ENCODE assay signal across 8 cellular contexts in genomic region chr9:19379283-19379682, GRCh38. TPM values are rescaled to one million over a fixed set of nuclear protein-coding genes. Genes with fewer than 3 reads are reported as not detected.
DNase-seq lines count a peak whose midpoint lies in the region; ATAC-seq, FAIRE-seq and TF ChIP-seq lines count a peak whose summit lies in the region.

No MANE protein-coding gene starts in this region.

- H3K9me3 ChIP-seq in SK-N-SH = no peaks in the 10 kb centered on the region; the same call in 1 of the 2 replicates
- no peaks in the 10 kb centered on the region for H3K9me3 ChIP-seq in keratinocyte (ENCODE audit: control insufficient read depth, low read depth, low read length)
- no peaks in the 10 kb centered on the region for H3K9me3 ChIP-seq in suprapubic skin

- DNase-seq in SK-N-SH (no peak), keratinocyte (ENCODE audit: low read depth, low spot score) (no peak), suprapubic skin (ENCODE audit: low spot score in 2 of 2) (no peak), GM19238 (ENCODE audit: insufficient read length, low spot score) (no peak), DMS53 treated with DMSO at 0.1 percent for 48 hours (lab: John Stamatoyannopoulos, UW; ENCODE audit: unreplicated experiment) (no peak)
- DNase-seq in activated naive CD4-positive, alpha-beta T cell treated with anti-CD3 and anti-CD28 coated beads, Interleukin-2, amount 50 U/mL, for 72 hours (ENCODE audit: low spot score in 2 of 2) = no peak

- no peaks in the 10 kb centered on the region for H3K9me2 ChIP-seq in SK-N-SH

- 1% methylated on average over 12 of the region's 12 CpGs for WGBS in SK-N-SH (ENCODE audit: low lambda C conversion rate)
- whole genome bisulfite sequencing in suprapubic skin = 4% methylated on average over 12 of the region's 12 CpGs

- peaks cover 39% of the 10 kb centered on the region for H4K20me1 ChIP-seq in SK-N-SH (ENCODE audit: insufficient read depth)
- peaks cover 20% of the 10 kb centered on the region for H4K20me1 ChIP-seq in keratinocyte (ENCODE audit: control insufficient read depth, extremely low read depth, insufficient read depth, low read length)

- no peak for TF ChIP-seq POLR2A in suprapubic skin (IDR thresholded peaks at IDR 0.05)

- TF ChIP-seq EP300 in SK-N-SH (IDR thresholded peaks at IDR 0.05; ENCODE audit: borderline replicate concordance in 1 of 2, low read depth in 1 of 2, low read length in 1 of 2) = no peak
- no peak for TF ChIP-seq EP300 in suprapubic skin (IDR thresholded peaks at IDR 0.05)

- FAIRE-seq in keratinocyte (lab: Jason Lieb, UNC) = no peak

- TF ChIP-seq CTCF in SK-N-SH (IDR thresholded peaks at IDR 0.05) = no peak
- TF ChIP-seq CTCF in keratinocyte (optimal IDR thresholded peaks at IDR 0.05 in 1 of 3, IDR thresholded peaks at IDR 0.05 in 1 of 3, conservative IDR thresholded peaks at IDR 0.05 in 1 of 3; ENCODE audit: extremely low read depth in 1 of 3, insufficient read depth in 2 of 3, low read length in 3 of 3) = no peak
- no peak for TF ChIP-seq CTCF in suprapubic skin (IDR thresholded peaks at IDR 0.05)

- CTCF ChIA-PET in SK-N-SH (lab: Yijun Ruan, JAX) = interaction anchor here (0.7 to 1.9 kb wide), 3 partner anchors 13 to 205 kb away, joined by 3 to 4 read pairs (median 3); no protein-coding TSS in a partner anchor

- POLR2A ChIA-PET in SK-N-SH (lab: Yijun Ruan, JAX) = interaction anchor here (0.9 to 1.6 kb wide), 10 partner anchors 9 to 205 kb away, joined by 3 to 10 read pairs (median 4); partner anchors contain the start of genes ACER2 and DENND4C

- H3K4me1 ChIP-seq in SK-N-SH (ENCODE audit: control insufficient read depth in 1 of 2, insufficient read depth in 2 of 2, low read depth in 1 of 2, low read length in 1 of 2) = peaks cover 13 to 20% of the 10 kb centered on the region in 2 experiments
- H3K4me1 ChIP-seq in keratinocyte (ENCODE audit: control insufficient read depth, extremely low read depth, insufficient read depth, low read length) = peaks cover 29% of the 10 kb centered on the region
- peaks cover 29% of the 10 kb centered on the region for H3K4me1 ChIP-seq in suprapubic skin

- H3K36me3 ChIP-seq in SK-N-SH (replicated peaks in 1 of 2; ENCODE audit: control insufficient read depth in 1 of 2, insufficient read depth in 2 of 2, low read length in 1 of 2) (peaks cover 50 to 54% of the 10 kb centered on the region in 2 experiments), keratinocyte (ENCODE audit: control insufficient read depth in 2 of 2, extremely low read depth in 1 of 2, insufficient read depth in 2 of 2, low read length in 2 of 2) (peaks cover 16 to 48% of the 10 kb centered on the region in 2 experiments), suprapubic skin (peaks cover 37% of the 10 kb centered on the region)

- dilution Hi-C loops in keratinocyte (cut with MboI; ENCODE audit: extremely low pct_ligation_motif_present, low sequenced_read_pairs) = loop anchor here (10.0 kb wide), 1 partner anchor 76 kb away; no protein-coding TSS in a partner anchor

- no peaks in the 10 kb centered on the region for H3K9me3 Mint-ChIP-seq in activated naive CD4-positive, alpha-beta T cell treated with anti-CD3 and anti-CD28 coated beads, Interleukin-2, amount 50 U/mL, for 72 hours

- H3K36me3 Mint-ChIP-seq in activated naive CD4-positive, alpha-beta T cell treated with anti-CD3 and anti-CD28 coated beads, Interleukin-2, amount 50 U/mL, for 72 hours = peaks cover 54 to 70% of the 10 kb centered on the region in 2 donors

- peak overlapping the region; percentile 95 for H3K9ac ChIP-seq in SK-N-SH
- peak overlapping the region; percentile 98 for H3K9ac ChIP-seq in keratinocyte (ENCODE audit: control insufficient read depth, extremely low read depth, insufficient read depth, low read length)

- TF ChIP-seq RAD21 in SK-N-SH (IDR thresholded peaks at IDR 0.05; ENCODE audit: low read length) = no peak

- peak overlapping the region; percentile 100 for H3K27ac Mint-ChIP-seq in activated naive CD4-positive, alpha-beta T cell treated with anti-CD3 and anti-CD28 coated beads, Interleukin-2, amount 50 U/mL, for 72 hours

- H3K4me3 ChIP-seq in SK-N-SH (ENCODE audit: low read depth in 2 of 2, low read length in 1 of 2) (peak overlapping the region; percentile 87 to 92), keratinocyte (ENCODE audit: control insufficient read depth in 2 of 3, extremely low read depth in 1 of 3, insufficient read depth in 2 of 3, low read depth in 1 of 3, low read length in 3 of 3) (peak overlapping the region; percentile 76 to 98 (median 95)), suprapubic skin (peak overlapping the region; percentile 87)

- ATAC-seq in SK-N-SH treated with all-trans-retinoic acid at 6 μM for 48 hours = no peak
- ATAC-seq in activated naive CD4-positive, alpha-beta T cell treated with anti-CD3 and anti-CD28 coated beads, Interleukin-2, amount 50 U/mL, for 72 hours = no peak
- no peak for ATAC-seq in GM21786 (IDR thresholded peaks at IDR 0.05; ENCODE audit: unreplicated experiment)

- peak overlapping the region; percentile 91 to 96 for H3K27ac ChIP-seq in SK-N-SH (ENCODE audit: low read depth in 2 of 2, low read length in 1 of 2)
- peak overlapping the region; percentile 92 for H3K27ac ChIP-seq in keratinocyte (ENCODE audit: control insufficient read depth, insufficient read depth, low read length)
- H3K27ac ChIP-seq in suprapubic skin = peak overlapping the region; percentile 94

- H3K9me1 ChIP-seq in keratinocyte (ENCODE audit: control insufficient read depth, extremely low read depth, insufficient read depth, low read length) = no peaks in the 10 kb centered on the region

- H2AFZ ChIP-seq in SK-N-SH (ENCODE audit: low read depth) (no peak overlapping the region), keratinocyte (ENCODE audit: control insufficient read depth, low read length) (no peak overlapping the region)

- H3K4me2 ChIP-seq in SK-N-SH (peak overlapping the region; percentile 90), keratinocyte (ENCODE audit: control insufficient read depth, extremely low read depth, insufficient read depth, low read depth, low read length) (peak overlapping the region; percentile 87)

- H3F3A ChIP-seq in SK-N-SH (replicated peaks; ENCODE audit: insufficient read depth) = peaks cover 64% of the 10 kb centered on the region

- H3K79me2 ChIP-seq in SK-N-SH (ENCODE audit: insufficient read depth) (peaks cover 49% of the 10 kb centered on the region), keratinocyte (ENCODE audit: control insufficient read depth, insufficient read depth, low read length) (peaks cover 37% of the 10 kb centered on the region)

- H3K27me3 ChIP-seq in SK-N-SH (ENCODE audit: insufficient read depth) (no peaks in the 10 kb centered on the region), keratinocyte (ENCODE audit: control insufficient read depth, extremely low read depth, insufficient read depth, low read length) (no peaks in the 10 kb centered on the region), suprapubic skin (no peaks in the 10 kb centered on the region)

TF ChIP-seq in SK-N-SH, 30 proteins besides CTCF, POLR2A, EP300 and RAD21:
- TF ChIP-seq RCOR1 (IDR thresholded peaks at IDR 0.05; ENCODE audit: low read length) (no peak), SIN3A (IDR thresholded peaks at IDR 0.05; ENCODE audit: borderline replicate concordance, low read depth, low read length) (0 out of 2 replicates have a peak, but pooled peaks have one; percentile 20)
TF ChIP-seq in SK-N-SH: peak in this region for 1.

TF ChIP-seq in SK-N-SH treated with all-trans-retinoic acid at 6 μM for 48 hours, 23 proteins besides CTCF, POLR2A, EP300 and RAD21 (continues in another document):
- no peak for TF ChIP-seq CREB5 (CRISPR knock-in tag; IDR thresholded peaks at IDR 0.05; ENCODE audit: low read depth)

RNA-seq across cellular contexts. Expression of gene RPS6, which starts 0.8 kb away (rescaled TPM):
- polyA plus RNA-seq in SK-N-SH (2012; rRNA removed) = 2,186 and 2,430 TPM in 2 replicates
- 3,012 and 3,578 TPM in 2 replicates for polyA plus RNA-seq in SK-N-SH (2012; cell fraction: cytosol; rRNA removed)
- polyA plus RNA-seq in SK-N-SH (2012; cell fraction: nucleus; rRNA removed) = 516 and 571 TPM in 2 replicates
- 1,000 to 10,000 TPM; 2,954 to 3,448 TPM for total RNA-seq in activated naive CD4-positive, alpha-beta T cell treated with anti-CD3 and anti-CD28 coated beads, Interleukin-2, amount 50 U/mL, for 72 hours
- 1,903 to 3,423 TPM (median 2,013 TPM) in 3 replicates for polyA plus RNA-seq in keratinocyte
- polyA plus RNA-seq in keratinocyte (2011; ENCODE audit: low read depth) = 2,401 TPM
- 3,013 and 3,358 TPM in 2 replicates for polyA plus RNA-seq in keratinocyte (2011; cell fraction: cytosol; rRNA removed)
- polyA plus RNA-seq in keratinocyte (2011; cell fraction: nucleus; rRNA removed) = 662 and 843 TPM in 2 replicates
- 1,771 and 2,753 TPM in 2 replicates for polyA plus RNA-seq in keratinocyte (2012; ENCODE audit: low replicate concordance)
- polyA minus RNA-seq in keratinocyte = 193 to 899 TPM (median 839 TPM) in 3 replicates
- polyA minus RNA-seq in keratinocyte (2011; cell fraction: cytosol; rRNA and poly(A)+ RNA removed) = 557 TPM
- 114 and 179 TPM in 2 replicates for polyA minus RNA-seq in keratinocyte (2011; cell fraction: nucleus; rRNA and poly(A)+ RNA removed)
- 1,000 to 10,000 TPM; 1,950 to 2,506 (median 2,250) TPM for total RNA-seq in suprapubic skin

RNA-seq across cellular contexts. Expression of gene ACER2, which starts 29.5 kb away (rescaled TPM):
- polyA plus RNA-seq in SK-N-SH (2012; rRNA removed) = 1.3 and 2.2 TPM in 2 replicates
- 1.2 and 1.5 TPM in 2 replicates for polyA plus RNA-seq in SK-N-SH (2012; cell fraction: cytosol; rRNA removed)
- 1.9 and 3.0 TPM in 2 replicates for polyA plus RNA-seq in SK-N-SH (2012; cell fraction: nucleus; rRNA removed)
- 1 to 10 TPM; 1.2 to 4.3 TPM for total RNA-seq in activated naive CD4-positive, alpha-beta T cell treated with anti-CD3 and anti-CD28 coated beads, Interleukin-2, amount 50 U/mL, for 72 hours
- polyA plus RNA-seq in keratinocyte = 3.2 to 4.3 TPM (median 4.2 TPM) in 3 replicates
- 0.31 TPM for polyA plus RNA-seq in keratinocyte (2011; ENCODE audit: low read depth)
- polyA plus RNA-seq in keratinocyte (2011; cell fraction: cytosol; rRNA removed) = 1.7 and 3.3 TPM in 2 replicates
- 6.0 and 7.2 TPM in 2 replicates for polyA plus RNA-seq in keratinocyte (2011; cell fraction: nucleus; rRNA removed)
- polyA plus RNA-seq in keratinocyte (2012; ENCODE audit: low replicate concordance) = 2.2 and 2.9 TPM in 2 replicates
- 5.7 to 13.7 TPM (median 13.1 TPM) in 3 replicates for polyA minus RNA-seq in keratinocyte
- polyA minus RNA-seq in keratinocyte (2011; cell fraction: cytosol; rRNA and poly(A)+ RNA removed) = 3.5 TPM
- polyA minus RNA-seq in keratinocyte (2011; cell fraction: nucleus; rRNA and poly(A)+ RNA removed) = 10.4 and 11.4 TPM in 2 replicates
- 10 to 100 TPM; 12.1 to 18.8 (median 14.8) TPM for total RNA-seq in suprapubic skin
